ENCODE assay signal across 10 cellular contexts in the genomic region with DNA sequence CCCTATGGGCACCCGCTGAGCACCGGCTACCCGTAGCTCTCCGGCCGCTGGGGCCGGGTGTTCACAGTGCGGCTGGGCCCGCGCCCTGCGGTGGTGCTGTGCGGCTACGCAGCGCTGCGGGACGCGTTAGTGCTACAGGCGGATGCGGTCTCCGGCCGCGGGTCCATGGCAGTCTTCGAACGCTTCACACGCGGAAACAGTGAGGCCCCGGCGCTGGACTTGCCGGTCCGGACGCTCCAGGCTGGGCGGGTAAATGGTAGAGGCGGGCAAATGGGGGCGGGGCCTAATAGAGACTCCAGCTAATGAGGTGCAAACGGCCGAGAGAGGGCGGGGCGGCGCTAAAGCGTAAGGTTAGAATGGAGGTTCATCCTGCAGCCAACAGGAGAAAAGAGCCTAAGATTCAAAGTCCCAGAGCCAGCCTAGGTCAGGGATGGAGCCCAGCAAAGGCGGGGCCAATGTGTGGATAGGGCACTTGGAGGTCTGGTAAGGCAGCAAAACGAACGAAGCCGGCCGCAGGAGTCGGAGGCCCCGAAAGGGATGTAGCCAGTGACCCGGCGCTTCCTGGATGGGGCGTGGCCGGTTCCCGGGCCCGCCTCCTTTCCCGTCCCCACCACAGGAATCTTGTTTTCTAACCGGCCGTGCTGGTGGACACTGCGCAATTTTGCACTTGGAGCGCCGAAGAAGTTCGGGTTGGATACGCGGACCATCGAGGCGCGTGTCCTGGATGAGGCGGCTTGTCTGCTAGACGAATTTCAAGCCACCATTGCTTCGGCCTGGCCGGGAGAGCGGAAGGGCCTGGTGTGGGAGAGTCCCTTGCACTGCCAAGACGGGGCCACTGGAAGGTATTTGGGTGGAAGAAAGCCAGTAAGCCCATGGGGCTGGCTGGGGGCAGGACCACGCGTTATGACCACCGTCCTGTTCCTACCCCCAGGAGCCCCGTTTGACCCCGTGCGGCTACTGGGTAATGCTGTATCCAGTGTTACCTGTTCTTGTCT. TPM values are rescaled to one million over a fixed set of nuclear protein-coding genes. Genes with fewer than 3 reads are reported as not detected.
A peak's percentile ranks its signal among the peaks of the same experiment; 100 is the strongest.
DNase-seq lines count a peak whose midpoint lies in the region; ATAC-seq and TF ChIP-seq lines count a peak whose summit lies in the region.
"Not testable (repeated sequence)": the region's sequence is repeated elsewhere in the genome, so short reads cannot be mapped to it uniquely, and the experiment has no call there.
"Had no signal": no experiment of that assay in that cellular context is flagged by ENCODE, and none has a peak within 500 bp of the region (broad histone marks: within the 10 kb centered on the region; RNA-seq: fewer than 3 reads in every experiment).

No MANE protein-coding gene starts in this region.

- peak overlapping the region; percentile 28 to 86 for H3K27ac Mint-ChIP-seq in effector memory CD8-positive, alpha-beta T cell
- H3K27ac Mint-ChIP-seq in natural killer cell, result peak overlapping the region; percentile 58 to 73

- not testable (repeated sequence) for DNase-seq in AG04449 (ENCODE audit: low read depth, low spot score)
- DNase-seq in HAP-1 (ENCODE audit: low spot score in 2 of 2), result peak; percentile 16 to 66
- DNase-seq in T-helper 2 cell, result peak in 3 of 5 experiments; percentile 26 to 61 (median 35)
- DNase-seq in activated naive CD4-positive, alpha-beta T cell treated with anti-CD3 and anti-CD28 coated beads, Interleukin-2, amount 50 U/mL, for 16 hours, result peak; percentile 31
- DNase-seq in effector memory CD8-positive, alpha-beta T cell, result peak in 1 of 3 experiments; percentile 13
- DNase-seq in iPS DF 4.7 (ENCODE audit: extremely low read depth, low spot score), result peak; percentile 30
- DNase-seq in natural killer cell, result peak; percentile 52
- DNase-seq in stimulated activated CD4-positive, alpha-beta T cell treated with anti-CD3 and anti-CD28 coated beads, Interleukin-15, amount 100 ng/mL, for 24 hours, result peak; percentile 63

- CTCF ChIA-PET in AG04449 (lab: Yijun Ruan, JAX), result not testable (repeated sequence)

- intact Hi-C loops in natural killer cell (cut with micrococcal nuclease), result not testable (repeated sequence)

- peak overlapping the region; percentile 48 for H3K4me3 ChIP-seq in AG04449 (ENCODE audit: low read depth, low read length)
- peak overlapping the region; percentile 21 for H3K4me3 ChIP-seq in HAP-1

- not testable (repeated sequence) for H3K9me3 ChIP-seq in HAP-1

- not testable (repeated sequence) for H3K27me3 ChIP-seq in HAP-1 (ENCODE audit: low read depth)

- not testable (repeated sequence) for TF ChIP-seq CTCF in AG04449 (IDR thresholded peaks at IDR 0.05; ENCODE audit: insufficient read depth, low read length, missing control alignments); natural killer cell (IDR thresholded peaks at IDR 0.05)

- H3K9me3 Mint-ChIP-seq in effector memory CD8-positive, alpha-beta T cell; natural killer cell: not testable (repeated sequence)

- ATAC-seq in effector memory CD8-positive, alpha-beta T cell (replicated peaks), result peak; percentile 95
- peak; percentile 95 to 98 (median 96) for ATAC-seq in natural killer cell

- peak overlapping the region; percentile 81 to 87 for H3K4me3 Mint-ChIP-seq in effector memory CD8-positive, alpha-beta T cell
- peak overlapping the region; percentile 88 for H3K4me3 Mint-ChIP-seq in natural killer cell

- H3K36me3 Mint-ChIP-seq in effector memory CD8-positive, alpha-beta T cell (ENCODE audit: insufficient read depth); natural killer cell: not testable (repeated sequence)

- not testable (repeated sequence) for H3K36me3 ChIP-seq in HAP-1 (replicated peaks)

- H3K4me1 ChIP-seq in HAP-1, result not testable (repeated sequence)

- POLR2A ChIA-PET in AG04449 (lab: Yijun Ruan, JAX), result not testable (repeated sequence)

- peaks cover 12 to 16% of the 10 kb centered on the region in 2 donors for H3K4me1 Mint-ChIP-seq in effector memory CD8-positive, alpha-beta T cell (ENCODE audit: low read depth in 2 of 2)
- peaks cover 6 to 33% of the 10 kb centered on the region in 2 donors for H3K4me1 Mint-ChIP-seq in natural killer cell

- not testable (repeated sequence) for H3K27me3 Mint-ChIP-seq in effector memory CD8-positive, alpha-beta T cell; natural killer cell (ENCODE audit: low read depth in 2 of 2)

- in situ Hi-C loops in HAP-1 (cut with MboI; ENCODE audit: low sequenced_read_pairs), result not testable (repeated sequence)

RNA-seq across cellular contexts. Expression of gene CYP2F1, which starts 21.5 kb away (rescaled TPM):
- total RNA-seq in natural killer cell, result 1 to 10 TPM in 2 of 3 donors, under 1 TPM in 1; 0.93 to 4.7 (median 4.5) TPM
- total RNA-seq: A172, glomerular endothelial cell had no signal

RNA-seq across cellular contexts. Expression of gene CYP2A13, which starts 47.4 kb away (rescaled TPM):
- not detected for total RNA-seq in natural killer cell
- total RNA-seq: A172, glomerular endothelial cell had no signal

RNA-seq across cellular contexts. Expression of gene CYP2S1, which starts 57.3 kb away (rescaled TPM):
- 1 to 10 TPM in 1 of 3 donors, under 1 TPM in 2; 0.78 to 1.6 (median 0.84) TPM for total RNA-seq in natural killer cell
